Comparison of ENCODE assay signal across 8 cellular contexts in genomic region chr2:163734911-163735691, GRCh38. TPM values are rescaled to one million over a fixed set of nuclear protein-coding genes. Genes with fewer than 3 reads are reported as not detected.
DNase-seq lines count a peak whose midpoint lies in the region; ATAC-seq and TF ChIP-seq lines count a peak whose summit lies in the region.

No MANE protein-coding gene starts in this region.

- TF ChIP-seq CTCF in left ventricle myocardium inferior (IDR thresholded peaks at IDR 0.05; ENCODE audit: borderline replicate concordance) (no peak), chondrocyte (IDR thresholded peaks at IDR 0.05) (peak; percentile 1), lung (IDR thresholded peaks at IDR 0.05; ENCODE audit: control extremely low read depth, extremely low read depth) (no peak)

- peak overlapping the region; percentile 92 for H3K4me3 Mint-ChIP-seq in chondrocyte (ENCODE audit: unreplicated experiment)
- H3K4me3 Mint-ChIP-seq in T-helper 2 cell treated with Interferon-gamma antibody and Interleukin-4, amounts not matched to agents 5 μg/mL and 100 μg/mL, for 36 hours, result no peak overlapping the region

- H3K27me3 Mint-ChIP-seq in chondrocyte (ENCODE audit: low read depth), result no peaks in the 10 kb centered on the region
- H3K27me3 Mint-ChIP-seq in T-helper 2 cell treated with Interferon-gamma antibody and Interleukin-4, amounts not matched to agents 5 μg/mL and 100 μg/mL, for 36 hours (ENCODE audit: low read depth), result peaks cover 32% of the 10 kb centered on the region

- H3K4me1 ChIP-seq in left ventricle myocardium inferior (peaks cover 36% of the 10 kb centered on the region), lung (ENCODE audit: control insufficient read depth in 2 of 2, insufficient read depth in 2 of 2, low read length in 2 of 2) (no peaks in the 10 kb centered on the region), aorta (ENCODE audit: control insufficient read depth in 1 of 2, insufficient read depth in 2 of 2, low read length in 2 of 2) (no peaks in the 10 kb centered on the region)

- intact Hi-C loops in left ventricle myocardium inferior (cut with micrococcal nuclease) (loop anchor here (10.0 kb wide), 1 partner anchor 390 kb away; no protein-coding TSS in a partner anchor), Right ventricle myocardium superior (cut with DNase I) (loop anchor here (5.0 to 10.0 kb wide), 3 partner anchors 130 to 388 kb away; no protein-coding TSS in a partner anchor), aorta (cut with DNase I) (loop anchor here (5.0 to 10.0 kb wide), 5 partner anchors 37 to 390 kb away; no protein-coding TSS in a partner anchor)

- H3K27ac ChIP-seq in left ventricle myocardium inferior (replicated peaks) (peak overlapping the region; percentile 96), lung (ENCODE audit: low read depth in 1 of 2, low read length in 1 of 2) (peak overlapping the region in 1 of 2 donors; percentile 96), aorta (ENCODE audit: low read depth in 1 of 2, low read length in 2 of 2) (peak overlapping the region; percentile 26 to 74)

- H3K36me3 Mint-ChIP-seq in chondrocyte (ENCODE audit: low read depth), result no peaks in the 10 kb centered on the region
- H3K36me3 Mint-ChIP-seq in T-helper 2 cell treated with Interferon-gamma antibody and Interleukin-4, amounts not matched to agents 5 μg/mL and 100 μg/mL, for 36 hours (ENCODE audit: low read depth), result no peaks in the 10 kb centered on the region

- H3K27ac Mint-ChIP-seq in chondrocyte (ENCODE audit: unreplicated experiment), result peak overlapping the region; percentile 99
- no peak overlapping the region for H3K27ac Mint-ChIP-seq in T-helper 2 cell treated with Interferon-gamma antibody and Interleukin-4, amounts not matched to agents 5 μg/mL and 100 μg/mL, for 36 hours

- ATAC-seq in Right ventricle myocardium superior (ENCODE audit: poor library complexity) (no peak), lung (ENCODE audit: insufficient read depth, low FRiP score) (no peak), aorta (ENCODE audit: low FRiP score) (no peak), HG03565 (IDR thresholded peaks at IDR 0.05; ENCODE audit: unreplicated experiment) (no peak)

- H3K9me3 ChIP-seq in left ventricle myocardium inferior (replicated peaks) (no peaks in the 10 kb centered on the region), lung (ENCODE audit: control insufficient read depth in 2 of 2, insufficient read depth in 1 of 2, low read length in 1 of 2) (no peaks in the 10 kb centered on the region), aorta (ENCODE audit: control insufficient read depth, low read length) (no peaks in the 10 kb centered on the region)

- H3K9me3 Mint-ChIP-seq in chondrocyte (ENCODE audit: low read depth), result no peaks in the 10 kb centered on the region
- H3K9me3 Mint-ChIP-seq in T-helper 2 cell treated with Interferon-gamma antibody and Interleukin-4, amounts not matched to agents 5 μg/mL and 100 μg/mL, for 36 hours, result no peaks in the 10 kb centered on the region

- H3K36me3 ChIP-seq in left ventricle myocardium inferior (no peaks in the 10 kb centered on the region), lung (ENCODE audit: control insufficient read depth in 2 of 2, insufficient read depth in 2 of 2, low read length in 2 of 2) (no peaks in the 10 kb centered on the region), aorta (ENCODE audit: control insufficient read depth in 1 of 2, insufficient read depth in 2 of 2, low read length in 1 of 2) (no peaks in the 10 kb centered on the region)

- DNase-seq in left ventricle myocardium inferior (no peak), Right ventricle myocardium superior (no peak), chondrocyte (ENCODE audit: low spot score) (no peak), lung (ENCODE audit: low spot score) (no peak), aorta (no peak), T-helper 2 cell (no peak)
- no peak for DNase-seq in T-helper 2 cell treated with Interferon-gamma antibody and Interleukin-4, amounts not matched to agents 5 μg/mL and 100 μg/mL, for 36 hours (ENCODE audit: low spot score)

- H3K27me3 ChIP-seq in left ventricle myocardium inferior (ENCODE audit: low read depth) (peaks cover 13% of the 10 kb centered on the region), lung (ENCODE audit: control insufficient read depth, insufficient read depth) (no peaks in the 10 kb centered on the region), aorta (ENCODE audit: control insufficient read depth in 1 of 2, insufficient read depth in 2 of 2, low read length in 1 of 2) (no peaks in the 10 kb centered on the region)

- 4% methylated on average over 17 of the region's 17 CpGs for WGBS in lung, 2 donors
- WGBS in aorta, 2 donors, result 1% methylated on average over 17 of the region's 17 CpGs

- H3K4me3 ChIP-seq in left ventricle myocardium inferior (peak overlapping the region; percentile 77), lung (peak overlapping the region; percentile 45), aorta (ENCODE audit: low read length in 2 of 2) (peak overlapping the region; percentile 96 to 100)

- H3K4me1 Mint-ChIP-seq in chondrocyte (ENCODE audit: low read depth), result peaks cover 32% of the 10 kb centered on the region
- H3K4me1 Mint-ChIP-seq in T-helper 2 cell treated with Interferon-gamma antibody and Interleukin-4, amounts not matched to agents 5 μg/mL and 100 μg/mL, for 36 hours (ENCODE audit: low read depth), result no peaks in the 10 kb centered on the region

RNA-seq across cellular contexts. Expression of gene FIGN, which starts 0.7 kb away (rescaled TPM):
- total RNA-seq in left ventricle myocardium inferior (12.9 TPM), Right ventricle myocardium superior (13.5 TPM), chondrocyte (11.8 to 23.4 TPM (median 12.1 TPM) in 3 replicates), lung (1 to 10 TPM; 5.4 to 6.5 TPM), aorta (10 to 100 TPM; 12.7 to 27.8 TPM)
- polyA plus RNA-seq in lung (under 1 TPM; 0.42 to 0.71 TPM), aorta (1 to 10 TPM; 1.6 to 3.9 TPM)

Comparison
In these comparisons a context has a peak if more than half of its experiments do, and no peak if none do; other contexts are left out.
1. H3K4me3 ChIP-seq: peak in every context shown above with its lines; median percentile 98 in aorta; 77 in left ventricle myocardium inferior; 45 in lung.